In the genomic region with DNA sequence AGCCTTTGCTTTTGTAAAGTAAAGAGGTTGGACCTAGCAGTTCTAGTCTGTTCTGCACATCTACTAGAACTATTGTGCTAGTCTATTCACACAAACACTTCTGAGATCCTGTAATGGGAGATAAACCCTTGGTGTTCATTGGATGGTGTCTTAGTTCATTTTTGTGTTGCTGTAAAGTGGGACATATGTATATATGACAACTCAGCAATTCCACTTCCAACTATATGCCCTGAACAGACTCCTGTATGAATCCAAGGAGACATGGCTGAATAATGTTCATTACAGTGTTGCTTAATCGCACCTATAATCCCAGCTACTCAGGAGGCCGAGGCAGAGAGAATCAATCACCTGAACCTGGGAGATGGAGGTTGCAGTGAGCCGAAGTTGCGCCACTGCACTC, we compare ENCODE assay signal across 20 cellular contexts.
"Had no signal": no experiment of that assay in that cellular context is flagged by ENCODE, and none has a peak within 500 bp of the region (broad histone marks: within the 10 kb centered on the region; RNA-seq: fewer than 3 reads in every experiment).

No MANE protein-coding gene starts in this region.

- H2AFZ ChIP-seq: parathyroid adenoma had no signal

- H3K36me3 ChIP-seq: gastrocnemius medialis, sigmoid colon had no signal

- H3K27me3 Mint-ChIP-seq: naive B cell had no signal

- H3K4me1 ChIP-seq: sigmoid colon had no signal

- H3K9ac ChIP-seq: parathyroid adenoma had no signal

- H3K9me3 Mint-ChIP-seq: naive B cell, nephron had no signal

- DNase-seq: caudate nucleus; cortex of kidney; effector memory CD4-positive, alpha-beta T cell; gastrocnemius medialis; heart right ventricle; islet precursor cell; mesenchymal stem cell; naive B cell; psoas muscle; retina; sigmoid colon; stimulated activated naive CD4-positive, alpha-beta T cell treated with Interleukin-2 at 50 U/mL for 16 hours; tibial artery had no signal

- H3K4me3 ChIP-seq: esophagus muscularis mucosa, gastrocnemius medialis, heart right ventricle, lung, psoas muscle, sigmoid colon, skin epidermis, tibial artery had no signal

- H3K4me1 Mint-ChIP-seq: nephron had no signal

- H3K9me3 ChIP-seq: esophagus muscularis mucosa, gastrocnemius medialis, heart right ventricle, psoas muscle, sigmoid colon, tibial artery had no signal

- ATAC-seq: gastrocnemius medialis, heart right ventricle, left lobe of liver, psoas muscle had no signal

- H3K27me3 ChIP-seq: esophagus muscularis mucosa, gastrocnemius medialis, heart right ventricle, sigmoid colon, tibial artery had no signal

- H3K79me2 ChIP-seq: parathyroid adenoma had no signal

- H3K27ac Mint-ChIP-seq: nephron had no signal

- H3K27ac ChIP-seq: epithelial cell of prostate, esophagus muscularis mucosa, heart right ventricle, parathyroid adenoma, psoas muscle, sigmoid colon, skin epidermis, tibial artery had no signal

- H3K4me3 Mint-ChIP-seq: naive B cell, nephron had no signal
